In the genomic region with DNA sequence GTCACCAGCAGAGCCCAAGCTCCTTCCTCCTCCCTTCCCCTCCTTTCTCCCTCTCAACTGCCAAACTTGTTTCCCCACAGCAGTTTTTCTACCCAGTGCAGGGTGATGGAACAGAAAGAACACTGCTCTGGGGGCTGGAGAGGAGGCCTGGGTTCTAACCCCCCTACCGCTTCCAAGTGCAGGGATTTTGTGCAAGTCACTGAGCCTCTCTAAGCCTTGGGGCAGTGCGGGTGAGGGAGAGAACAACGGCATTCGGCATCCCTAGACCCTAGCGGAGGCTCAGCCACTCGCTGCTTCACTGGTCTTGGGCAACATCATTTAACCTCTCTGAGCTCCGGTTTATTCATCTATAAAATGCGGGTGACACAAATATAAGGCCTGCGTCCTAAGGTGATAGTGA, we compare ENCODE assay signal across 1 cellular context.
TF ChIP-seq lines count a peak whose summit lies in the region.

No MANE protein-coding gene starts in this region.

TF ChIP-seq in GM23338, 12 proteins besides CTCF, POLR2A, EP300 and RAD21:
- no peak for TF ChIP-seq ZNF114 (CRISPR knock-in tag; IDR thresholded peaks at IDR 0.05)
- no peak for TF ChIP-seq ZNF331 (CRISPR knock-in tag; IDR thresholded peaks at IDR 0.05; ENCODE audit: low read depth)
- TF ChIP-seq JUNB (IDR thresholded peaks at IDR 0.05; ENCODE audit: unreplicated experiment) = no peak
- TF ChIP-seq, protein P1, sequence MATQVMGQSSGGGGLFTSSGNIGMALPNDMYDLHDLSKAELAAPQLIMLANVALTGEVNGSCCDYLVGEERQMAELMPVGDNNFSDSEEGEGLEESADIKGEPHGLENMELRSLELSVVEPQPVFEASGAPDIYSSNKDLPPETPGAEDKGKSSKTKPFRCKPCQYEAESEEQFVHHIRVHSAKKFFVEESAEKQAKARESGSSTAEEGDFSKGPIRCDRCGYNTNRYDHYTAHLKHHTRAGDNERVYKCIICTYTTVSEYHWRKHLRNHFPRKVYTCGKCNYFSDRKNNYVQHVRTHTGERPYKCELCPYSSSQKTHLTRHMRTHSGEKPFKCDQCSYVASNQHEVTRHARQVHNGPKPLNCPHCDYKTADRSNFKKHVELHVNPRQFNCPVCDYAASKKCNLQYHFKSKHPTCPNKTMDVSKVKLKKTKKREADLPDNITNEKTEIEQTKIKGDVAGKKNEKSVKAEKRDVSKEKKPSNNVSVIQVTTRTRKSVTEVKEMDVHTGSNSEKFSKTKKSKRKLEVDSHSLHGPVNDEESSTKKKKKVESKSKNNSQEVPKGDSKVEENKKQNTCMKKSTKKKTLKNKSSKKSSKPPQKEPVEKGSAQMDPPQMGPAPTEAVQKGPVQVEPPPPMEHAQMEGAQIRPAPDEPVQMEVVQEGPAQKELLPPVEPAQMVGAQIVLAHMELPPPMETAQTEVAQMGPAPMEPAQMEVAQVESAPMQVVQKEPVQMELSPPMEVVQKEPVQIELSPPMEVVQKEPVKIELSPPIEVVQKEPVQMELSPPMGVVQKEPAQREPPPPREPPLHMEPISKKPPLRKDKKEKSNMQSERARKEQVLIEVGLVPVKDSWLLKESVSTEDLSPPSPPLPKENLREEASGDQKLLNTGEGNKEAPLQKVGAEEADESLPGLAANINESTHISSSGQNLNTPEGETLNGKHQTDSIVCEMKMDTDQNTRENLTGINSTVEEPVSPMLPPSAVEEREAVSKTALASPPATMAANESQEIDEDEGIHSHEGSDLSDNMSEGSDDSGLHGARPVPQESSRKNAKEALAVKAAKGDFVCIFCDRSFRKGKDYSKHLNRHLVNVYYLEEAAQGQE (IDR thresholded peaks at IDR 0.05; ENCODE audit: unreplicated experiment) = no peak
- no peak for TF ChIP-seq NANOG (IDR thresholded peaks at IDR 0.05; ENCODE audit: borderline replicate concordance)
- no peak for TF ChIP-seq EZH2 (IDR thresholded peaks at IDR 0.05; ENCODE audit: low read depth, unreplicated experiment)
- TF ChIP-seq STAT1 (IDR thresholded peaks at IDR 0.05; ENCODE audit: unreplicated experiment) = no peak
- TF ChIP-seq, protein P2, sequence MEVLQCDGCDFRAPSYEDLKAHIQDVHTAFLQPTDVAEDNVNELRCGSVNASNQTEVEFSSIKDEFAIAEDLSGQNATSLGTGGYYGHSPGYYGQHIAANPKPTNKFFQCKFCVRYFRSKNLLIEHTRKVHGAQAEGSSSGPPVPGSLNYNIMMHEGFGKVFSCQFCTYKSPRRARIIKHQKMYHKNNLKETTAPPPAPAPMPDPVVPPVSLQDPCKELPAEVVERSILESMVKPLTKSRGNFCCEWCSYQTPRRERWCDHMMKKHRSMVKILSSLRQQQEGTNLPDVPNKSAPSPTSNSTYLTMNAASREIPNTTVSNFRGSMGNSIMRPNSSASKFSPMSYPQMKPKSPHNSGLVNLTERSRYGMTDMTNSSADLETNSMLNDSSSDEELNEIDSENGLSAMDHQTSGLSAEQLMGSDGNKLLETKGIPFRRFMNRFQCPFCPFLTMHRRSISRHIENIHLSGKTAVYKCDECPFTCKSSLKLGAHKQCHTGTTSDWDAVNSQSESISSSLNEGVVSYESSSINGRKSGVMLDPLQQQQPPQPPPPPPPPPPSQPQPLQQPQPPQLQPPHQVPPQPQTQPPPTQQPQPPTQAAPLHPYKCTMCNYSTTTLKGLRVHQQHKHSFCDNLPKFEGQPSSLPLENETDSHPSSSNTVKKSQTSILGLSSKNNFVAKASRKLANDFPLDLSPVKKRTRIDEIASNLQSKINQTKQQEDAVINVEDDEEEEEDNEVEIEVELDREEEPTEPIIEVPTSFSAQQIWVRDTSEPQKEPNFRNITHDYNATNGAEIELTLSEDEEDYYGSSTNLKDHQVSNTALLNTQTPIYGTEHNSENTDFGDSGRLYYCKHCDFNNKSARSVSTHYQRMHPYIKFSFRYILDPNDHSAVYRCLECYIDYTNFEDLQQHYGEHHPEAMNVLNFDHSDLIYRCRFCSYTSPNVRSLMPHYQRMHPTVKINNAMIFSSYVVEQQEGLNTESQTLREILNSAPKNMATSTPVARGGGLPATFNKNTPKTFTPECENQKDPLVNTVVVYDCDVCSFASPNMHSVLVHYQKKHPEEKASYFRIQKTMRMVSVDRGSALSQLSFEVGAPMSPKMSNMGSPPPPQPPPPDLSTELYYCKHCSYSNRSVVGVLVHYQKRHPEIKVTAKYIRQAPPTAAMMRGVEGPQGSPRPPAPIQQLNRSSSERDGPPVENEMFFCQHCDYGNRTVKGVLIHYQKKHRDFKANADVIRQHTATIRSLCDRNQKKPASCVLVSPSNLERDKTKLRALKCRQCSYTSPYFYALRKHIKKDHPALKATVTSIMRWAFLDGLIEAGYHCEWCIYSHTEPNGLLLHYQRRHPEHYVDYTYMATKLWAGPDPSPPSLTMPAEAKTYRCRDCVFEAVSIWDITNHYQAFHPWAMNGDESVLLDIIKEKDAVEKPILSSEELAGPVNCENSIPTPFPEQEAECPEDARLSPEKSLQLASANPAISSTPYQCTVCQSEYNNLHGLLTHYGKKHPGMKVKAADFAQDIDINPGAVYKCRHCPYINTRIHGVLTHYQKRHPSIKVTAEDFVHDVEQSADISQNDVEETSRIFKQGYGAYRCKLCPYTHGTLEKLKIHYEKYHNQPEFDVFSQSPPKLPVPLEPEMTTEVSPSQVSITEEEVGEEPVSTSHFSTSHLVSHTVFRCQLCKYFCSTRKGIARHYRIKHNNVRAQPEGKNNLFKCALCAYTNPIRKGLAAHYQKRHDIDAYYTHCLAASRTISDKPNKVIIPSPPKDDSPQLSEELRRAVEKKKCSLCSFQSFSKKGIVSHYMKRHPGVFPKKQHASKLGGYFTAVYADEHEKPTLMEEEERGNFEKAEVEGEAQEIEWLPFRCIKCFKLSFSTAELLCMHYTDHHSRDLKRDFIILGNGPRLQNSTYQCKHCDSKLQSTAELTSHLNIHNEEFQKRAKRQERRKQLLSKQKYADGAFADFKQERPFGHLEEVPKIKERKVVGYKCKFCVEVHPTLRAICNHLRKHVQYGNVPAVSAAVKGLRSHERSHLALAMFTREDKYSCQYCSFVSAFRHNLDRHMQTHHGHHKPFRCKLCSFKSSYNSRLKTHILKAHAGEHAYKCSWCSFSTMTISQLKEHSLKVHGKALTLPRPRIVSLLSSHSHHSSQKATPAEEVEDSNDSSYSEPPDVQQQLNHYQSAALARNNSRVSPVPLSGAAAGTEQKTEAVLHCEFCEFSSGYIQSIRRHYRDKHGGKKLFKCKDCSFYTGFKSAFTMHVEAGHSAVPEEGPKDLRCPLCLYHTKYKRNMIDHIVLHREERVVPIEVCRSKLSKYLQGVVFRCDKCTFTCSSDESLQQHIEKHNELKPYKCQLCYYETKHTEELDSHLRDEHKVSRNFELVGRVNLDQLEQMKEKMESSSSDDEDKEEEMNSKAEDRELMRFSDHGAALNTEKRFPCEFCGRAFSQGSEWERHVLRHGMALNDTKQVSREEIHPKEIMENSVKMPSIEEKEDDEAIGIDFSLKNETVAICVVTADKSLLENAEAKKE (CRISPR knock-in tag; IDR thresholded peaks at IDR 0.05) = no peak
- TF ChIP-seq, protein P3, sequence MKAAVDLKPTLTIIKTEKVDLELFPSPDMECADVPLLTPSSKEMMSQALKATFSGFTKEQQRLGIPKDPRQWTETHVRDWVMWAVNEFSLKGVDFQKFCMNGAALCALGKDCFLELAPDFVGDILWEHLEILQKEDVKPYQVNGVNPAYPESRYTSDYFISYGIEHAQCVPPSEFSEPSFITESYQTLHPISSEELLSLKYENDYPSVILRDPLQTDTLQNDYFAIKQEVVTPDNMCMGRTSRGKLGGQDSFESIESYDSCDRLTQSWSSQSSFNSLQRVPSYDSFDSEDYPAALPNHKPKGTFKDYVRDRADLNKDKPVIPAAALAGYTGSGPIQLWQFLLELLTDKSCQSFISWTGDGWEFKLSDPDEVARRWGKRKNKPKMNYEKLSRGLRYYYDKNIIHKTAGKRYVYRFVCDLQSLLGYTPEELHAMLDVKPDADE (IDR thresholded peaks at IDR 0.05) = no peak
- TF ChIP-seq CREB1 (CRISPR knock-in tag; IDR thresholded peaks at IDR 0.05; ENCODE audit: low read depth) = no peak
- no peak for TF ChIP-seq POLR2AphosphoS5 (IDR thresholded peaks at IDR 0.05; ENCODE audit: low read depth)
- no peak for TF ChIP-seq EZH2phosphoT487 (IDR thresholded peaks at IDR 0.05; ENCODE audit: unreplicated experiment)
